25 cellular contexts compared by ENCODE assay signal in the genomic region with DNA sequence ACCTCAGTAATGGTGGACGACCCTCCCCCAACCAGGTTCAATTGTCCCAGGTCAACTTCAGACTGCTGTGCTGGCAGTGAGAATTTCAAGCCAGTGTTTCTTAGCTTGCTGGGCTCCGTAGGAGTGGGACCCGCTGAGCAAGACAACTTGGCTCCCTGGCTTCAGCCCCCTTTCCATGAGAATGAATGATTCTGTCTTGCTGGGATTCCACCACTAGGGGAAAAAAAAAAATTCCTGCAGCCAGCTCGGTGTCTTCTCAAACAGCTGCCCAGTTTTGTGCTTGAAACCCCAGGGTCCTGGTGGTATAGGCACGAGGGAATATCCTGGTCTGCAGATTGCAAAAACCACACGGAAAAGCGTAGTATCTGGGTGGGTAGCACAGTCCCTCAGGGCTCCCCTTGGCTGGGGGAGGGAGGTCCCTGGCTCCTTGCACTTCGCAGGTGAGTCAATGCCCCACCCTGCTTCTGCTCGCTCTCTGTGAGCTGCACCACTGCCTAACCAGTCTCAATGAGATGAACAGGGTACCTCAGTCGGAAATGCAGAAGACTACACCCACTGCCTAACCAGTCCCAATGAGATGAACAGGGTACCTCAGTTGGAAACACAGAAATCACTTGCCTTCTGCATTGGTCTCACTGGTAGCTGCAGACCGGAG. TPM values are rescaled to one million over a fixed set of nuclear protein-coding genes. Genes with fewer than 3 reads are reported as not detected.
DNase-seq lines count a peak whose midpoint lies in the region; ATAC-seq and TF ChIP-seq lines count a peak whose summit lies in the region.
"Had no signal": no experiment of that assay in that cellular context is flagged by ENCODE, and none has a peak within 500 bp of the region (broad histone marks: within the 10 kb centered on the region; RNA-seq: fewer than 3 reads in every experiment).

No MANE protein-coding gene starts in this region.

- H3K27me3 Mint-ChIP-seq in WTC11 (ENCODE audit: low read depth): no peaks in the 10 kb centered on the region; the same call in 1 of the 2 replicates
- H3K27me3 Mint-ChIP-seq in mesothelial cell of epicardium (ENCODE audit: low read depth): peaks cover 1% of the 10 kb centered on the region
- peaks cover 7 to 17% of the 10 kb centered on the region in 2 donors for H3K27me3 Mint-ChIP-seq in stimulated activated naive B cell treated with anti-CD40 and anti-IgM and Interleukin-4, amounts not matched to agents 10 μg/mL and 1 μg/mL and 100 μg/mL, for 72 hours

- ATAC-seq in WTC11 (peak; percentile 81), esophagus mucosa (peak; percentile 62), HG03196 (IDR thresholded peaks at IDR 0.05; ENCODE audit: unreplicated experiment) (no peak)
- ATAC-seq in stimulated activated naive B cell treated with anti-CD40 and anti-IgM and Interleukin-4, amounts not matched to agents 10 μg/mL and 1 μg/mL and 100 μg/mL, for 72 hours (replicated peaks): no peak
- ATAC-seq: CD8-positive, alpha-beta T cell had no signal

- H3K27ac Mint-ChIP-seq in WTC11: no peak overlapping the region
- no peak overlapping the region for H3K27ac Mint-ChIP-seq in mesothelial cell of epicardium
- no peak overlapping the region for H3K27ac Mint-ChIP-seq in stimulated activated naive B cell treated with anti-CD40 and anti-IgM and Interleukin-4, amounts not matched to agents 10 μg/mL and 1 μg/mL and 100 μg/mL, for 72 hours
- H3K27ac Mint-ChIP-seq: CD8-positive, alpha-beta T cell had no signal

- H3K4me1 Mint-ChIP-seq in WTC11 (peaks cover 13% of the 10 kb centered on the region), mesothelial cell of epicardium (peaks cover 13% of the 10 kb centered on the region)
- H3K4me1 Mint-ChIP-seq in stimulated activated naive B cell treated with anti-CD40 and anti-IgM and Interleukin-4, amounts not matched to agents 10 μg/mL and 1 μg/mL and 100 μg/mL, for 72 hours: peaks cover 4 to 9% of the 10 kb centered on the region in 2 donors

- H3K4me3 Mint-ChIP-seq in WTC11 (no peak overlapping the region), mesothelial cell of epicardium (no peak overlapping the region)
- no peak overlapping the region for H3K4me3 Mint-ChIP-seq in stimulated activated naive B cell treated with anti-CD40 and anti-IgM and Interleukin-4, amounts not matched to agents 10 μg/mL and 1 μg/mL and 100 μg/mL, for 72 hours
- H3K4me3 Mint-ChIP-seq: CD8-positive, alpha-beta T cell had no signal

- CTCF ChIA-PET in WTC11 (lab: Charles Lee): interaction anchor here (0.6 to 1.9 kb wide), 12 partner anchors 20 to 383 kb away, joined by 3 to 7 read pairs (median 3); a partner anchor contains a TSS

- H3K36me3 Mint-ChIP-seq in WTC11 (no peaks in the 10 kb centered on the region), mesothelial cell of epicardium (no peaks in the 10 kb centered on the region)
- no peaks in the 10 kb centered on the region for H3K36me3 Mint-ChIP-seq in stimulated activated naive B cell treated with anti-CD40 and anti-IgM and Interleukin-4, amounts not matched to agents 10 μg/mL and 1 μg/mL and 100 μg/mL, for 72 hours
- H3K36me3 Mint-ChIP-seq: CD8-positive, alpha-beta T cell had no signal

- H3K9me3 Mint-ChIP-seq in WTC11 (0 out of 2 replicates have a peak, but pooled peaks cover 3% of the 10 kb centered on the region), mesothelial cell of epicardium (peaks cover 23% of the 10 kb centered on the region)
- H3K9me3 Mint-ChIP-seq in stimulated activated naive B cell treated with anti-CD40 and anti-IgM and Interleukin-4, amounts not matched to agents 10 μg/mL and 1 μg/mL and 100 μg/mL, for 72 hours: peaks cover 0 to 2% of the 10 kb centered on the region in 2 donors
- H3K9me3 Mint-ChIP-seq: CD8-positive, alpha-beta T cell had no signal

- no peak overlapping the region for H3K4me3 ChIP-seq in GM12875 (ENCODE audit: low read depth, low read length)
- H3K4me3 ChIP-seq: SJSA1 had no signal

- TF ChIP-seq CTCF in GM12875 (IDR thresholded peaks at IDR 0.05; ENCODE audit: borderline replicate concordance, insufficient read depth, low read depth, low read length) (0 out of 2 replicates have a peak, but pooled peaks have one; percentile 4), WTC11 (IDR thresholded peaks at IDR 0.05) (no peak), mesothelial cell of epicardium (IDR thresholded peaks at IDR 0.05; ENCODE audit: unreplicated experiment) (peak; percentile 45)

- no peak for DNase-seq in WTC11 (ENCODE audit: low spot score)
- no peak for DNase-seq in mesothelial cell of epicardium (ENCODE audit: low spot score in 2 of 2, unreplicated experiment in 2 of 2)
- DNase-seq in amygdala (lab: John Stamatoyannopoulos, UW): no peak
- DNase-seq in stimulated activated naive B cell treated with anti-CD40 and anti-IgM and Interleukin-4, amounts not matched to agents 10 μg/mL and 1 μg/mL and 100 μg/mL, for 72 hours: no peak
- DNase-seq in activated CD8-positive, alpha-beta memory T cell treated with anti-CD3 and anti-CD28 coated beads for 24 hours: no peak
- DNase-seq: Caco-2; CD8-positive, alpha-beta T cell; DMS 273 treated with DMSO at 0.1 percent for 48 hours; DMS79; EL; GF-D8; KBM-7; MV-4-11; NCI-H2029; NCI-H446 treated with DMSO at 0.1 percent for 48 hours; NCI-H526; NCI-H82; Right ventricle myocardium superior; RPMI8226 had no signal

- POLR2A ChIA-PET in WTC11 (lab: Charles Lee): no interaction called here

TF ChIP-seq in WTC11, 78 proteins besides CTCF, POLR2A, EP300 and RAD21:
- TF ChIP-seq, protein P1, sequence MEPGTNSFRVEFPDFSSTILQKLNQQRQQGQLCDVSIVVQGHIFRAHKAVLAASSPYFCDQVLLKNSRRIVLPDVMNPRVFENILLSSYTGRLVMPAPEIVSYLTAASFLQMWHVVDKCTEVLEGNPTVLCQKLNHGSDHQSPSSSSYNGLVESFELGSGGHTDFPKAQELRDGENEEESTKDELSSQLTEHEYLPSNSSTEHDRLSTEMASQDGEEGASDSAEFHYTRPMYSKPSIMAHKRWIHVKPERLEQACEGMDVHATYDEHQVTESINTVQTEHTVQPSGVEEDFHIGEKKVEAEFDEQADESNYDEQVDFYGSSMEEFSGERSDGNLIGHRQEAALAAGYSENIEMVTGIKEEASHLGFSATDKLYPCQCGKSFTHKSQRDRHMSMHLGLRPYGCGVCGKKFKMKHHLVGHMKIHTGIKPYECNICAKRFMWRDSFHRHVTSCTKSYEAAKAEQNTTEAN (CRISPR knock-in tag; IDR thresholded peaks at IDR 0.05): no peak
- TF ChIP-seq ZNF423 (CRISPR knock-in tag; IDR thresholded peaks at IDR 0.05) (0 out of 2 replicates have a peak, but pooled peaks have one; percentile 36), RELA (CRISPR knock-in tag; IDR thresholded peaks at IDR 0.05; ENCODE audit: borderline replicate concordance) (no peak)

RNA-seq across cellular contexts. Expression of a gene that starts 41.5 kb away (rescaled TPM):
- total RNA-seq in WTC11 (2021) (not detected in 3 replicates), esophagus mucosa (430 TPM), mesothelial cell of epicardium (0.07 to 0.13 TPM (median 0.09 TPM) in 3 replicates)
- total RNA-seq: Caco-2, LHCN-M2, MCF 10A, SJSA1 had no signal

Comparison
In these comparisons a context has a peak if more than half of its experiments do, and no peak if none do; other contexts are left out.
1. ATAC-seq: peak in WTC11 (single experiment) and esophagus mucosa (single experiment); none in stimulated activated naive B cell treated with anti-CD40 and anti-IgM and Interleukin-4, amounts not matched to agents 10 μg/mL and 1 μg/mL and 100 μg/mL, for 72 hours (0 of 2) and HG03196 (single experiment).
2. RNA of a gene that starts 41.5 kb away (total RNA-seq): 430 TPM in esophagus mucosa (single experiment); 0.07 to 0.13 TPM in mesothelial cell of epicardium and not detected in WTC11; every median in the first group is over 100 times any median in the second.